In genomic region chr6:147005499-147005898, GRCh38 we compare ENCODE assay signal across 22 cellular contexts.
DNase-seq lines count a peak whose midpoint lies in the region; ATAC-seq and TF ChIP-seq lines count a peak whose summit lies in the region.
"Had no signal": no experiment of that assay in that cellular context is flagged by ENCODE, and none has a peak within 500 bp of the region (broad histone marks: within the 10 kb centered on the region; RNA-seq: fewer than 3 reads in every experiment).

No MANE protein-coding gene starts in this region.

- TF ChIP-seq CTCF in GM13977 (IDR thresholded peaks at IDR 0.05; ENCODE audit: extremely low read depth, insufficient read depth, missing control alignments) (peak; percentile 8), OCI-LY7 (conservative IDR thresholded peaks at IDR 0.05; ENCODE audit: low read length) (peak; percentile 41), fibroblast of mammary gland (conservative IDR thresholded peaks at IDR 0.05; ENCODE audit: control insufficient read depth, insufficient read depth, low read depth, low read length) (peak; percentile 9)

- no peaks in the 10 kb centered on the region for H3K9me3 ChIP-seq in OCI-LY7 (ENCODE audit: low read length)
- H3K9me3 ChIP-seq: ascending aorta, Caco-2, HAP-1, lower lobe of right lung, thyroid gland had no signal

- BruUV-seq in OCI-LY7 (replicated peaks; lab: Mats Ljungman, UMichigan): no TSS peak

- H3K79me2 ChIP-seq in OCI-LY7 (ENCODE audit: insufficient read depth, low read depth, low read length): no peaks in the 10 kb centered on the region

- no peak overlapping the region for H2AFZ ChIP-seq in OCI-LY7 (ENCODE audit: low read length)

- H3K4me2 ChIP-seq in OCI-LY7 (ENCODE audit: low read length): no peak overlapping the region

- H3K4me1 ChIP-seq in OCI-LY7 (ENCODE audit: insufficient read depth, low read length, poor library complexity, severe bottlenecking): no peaks in the 10 kb centered on the region
- H3K4me1 ChIP-seq: ascending aorta, Caco-2, HAP-1, lower lobe of right lung, thyroid gland had no signal

- in situ Hi-C loops in ACHN (cut with HindIII; ENCODE audit: low pct_ligation_motif_present, low pct_unique_long_range_greater_than_20kb, low sequenced_read_pairs): no loop called here
- in situ Hi-C loops in GM13977 (cut with MboI; ENCODE audit: low pct_unique_long_range_greater_than_20kb, low sequenced_read_pairs, unreplicated experiment): no loop called here

- no peaks in the 10 kb centered on the region for H3K36me3 ChIP-seq in OCI-LY7 (ENCODE audit: insufficient read depth, low read length)
- H3K36me3 ChIP-seq: ascending aorta, HAP-1, heart right ventricle, lower lobe of right lung, thyroid gland had no signal

- H4K20me1 ChIP-seq in OCI-LY7 (ENCODE audit: insufficient read depth, low read length): no peaks in the 10 kb centered on the region

- no peak overlapping the region for H3K4me3 ChIP-seq in OCI-LY7 (ENCODE audit: low read depth, low read length, poor library complexity, severe bottlenecking)
- H3K4me3 ChIP-seq in fibroblast of mammary gland (ENCODE audit: control insufficient read depth, low read depth, low read length): no peak overlapping the region
- H3K4me3 ChIP-seq: ascending aorta, HAP-1, heart right ventricle, lower lobe of right lung, thyroid gland had no signal

- POLR2A ChIA-PET in OCI-LY7 (lab: Charles Lee): interaction anchor here (1.0 kb wide), 1 partner anchor 11 kb away, joined by 7 read pairs; no protein-coding TSS in a partner anchor

- DNase-seq in ACHN: peak; percentile 2
- DNase-seq in GM13977 (ENCODE audit: low spot score): no peak
- DNase-seq in OCI-LY7 (ENCODE audit: low spot score): no peak
- no peak for DNase-seq in fibroblast of mammary gland (ENCODE audit: low read depth)
- no peak for DNase-seq in NCI-H1417 (lab: John Stamatoyannopoulos, UW)
- DNase-seq: activated CD4-positive, alpha-beta T cell treated with anti-CD3 and anti-CD28 coated beads, Interleukin-2, amount 50 U/mL, for 4 hours; activated naive CD4-positive, alpha-beta T cell treated with anti-CD3 and anti-CD28 coated beads, Interleukin-2, amount 10 ng/mL, durations not matched to agents 7 days and 5 days; cerebellar nuclear complex; effector memory CD8-positive, alpha-beta T cell; heart right ventricle; lower lobe of right lung; NCI-H2029 treated with DMSO at 0.1 percent for 48 hours; NCI-H510A; SIG-M5; stimulated activated naive B cell treated with anti-CD40 and anti-IgM and Interleukin-4, amounts not matched to agents 10 μg/mL and 1 μg/mL and 100 μg/mL, for 72 hours; thyroid gland had no signal

- intact Hi-C loops in OCI-LY7 (cut with micrococcal nuclease; ENCODE audit: unreplicated experiment): no loop called here

- no peak overlapping the region for H3K27ac ChIP-seq in OCI-LY7 (ENCODE audit: low read depth, low read length, poor library complexity, severe bottlenecking)
- H3K27ac ChIP-seq: ascending aorta, heart right ventricle, lower lobe of right lung, thyroid gland had no signal

- ATAC-seq in HG03135 (IDR thresholded peaks at IDR 0.05; ENCODE audit: unreplicated experiment): no peak
- no peak for ATAC-seq in GM19455 (IDR thresholded peaks at IDR 0.05; ENCODE audit: unreplicated experiment)
- ATAC-seq: effector memory CD8-positive, alpha-beta T cell; heart right ventricle; lower lobe of right lung; sciatic nerve; stimulated activated naive B cell treated with anti-CD40 and anti-IgM and Interleukin-4, amounts not matched to agents 10 μg/mL and 1 μg/mL and 100 μg/mL, for 72 hours had no signal

- CTCF ChIA-PET in OCI-LY7 (lab: Charles Lee; ENCODE audit: unreplicated experiment): no interaction called here

- H3K9me2 ChIP-seq in OCI-LY7 (ENCODE audit: insufficient read depth, low read length): no peaks in the 10 kb centered on the region
